8 cellular contexts compared by ENCODE assay signal in genomic region chr11:47176328-47177228, GRCh38.
DNase-seq lines count a peak whose midpoint lies in the region; ATAC-seq and TF ChIP-seq lines count a peak whose summit lies in the region.

Gene ARFGAP2, minus strand, starts transcription at chr11:47176879. Its CDS starts 26 bp downstream, at chr11:47176853.

- no peak for TF ChIP-seq CTCF in astrocyte of the cerebellum (IDR thresholded peaks at IDR 0.05; ENCODE audit: low read depth, low read length, missing control alignments)

- H3K4me3 ChIP-seq in astrocyte of the cerebellum (ENCODE audit: low read depth, low read length) = peak within 1 kb of the TSS; percentile 100

- in situ Hi-C loops in astrocyte of the cerebellum (cut with HindIII; ENCODE audit: low sequenced_read_pairs) = no loop called here

- DNase-seq in SIG-M5 treated with dmso at 0.1 percent for 504 hours (lab: John Stamatoyannopoulos, UW; ENCODE audit: unreplicated experiment) (peak; percentile 93), SIG-M5 (lab: John Stamatoyannopoulos, UW) (no peak), NCI-H2029 treated with DMSO at 0.1 percent for 48 hours (lab: John Stamatoyannopoulos, UW) (peak; percentile 86), T1000 (lab: John Stamatoyannopoulos, UW) (peak; percentile 82), astrocyte of the cerebellum (ENCODE audit: low read depth) (peak; percentile 88), hepatic stellate cell (ENCODE audit: low spot score) (peak; percentile 100), retina (peak; percentile 97)

- peak; percentile 86 for ATAC-seq in HG03025 (IDR thresholded peaks at IDR 0.05; ENCODE audit: low FRiP score, unreplicated experiment)
